ENCODE assay signal across 1 cellular context in genomic region chr10:86553213-86553612, GRCh38.
TF ChIP-seq lines count a peak whose summit lies in the region.

No MANE protein-coding gene starts in this region.

TF ChIP-seq in GM23338, 12 proteins besides CTCF, POLR2A, EP300 and RAD21 (continued from another document):
- TF ChIP-seq ZNF462 (CRISPR knock-in tag; IDR thresholded peaks at IDR 0.05), result no peak
- TF ChIP-seq NANOG (IDR thresholded peaks at IDR 0.05; ENCODE audit: borderline replicate concordance), result no peak
TF ChIP-seq in GM23338: peak in this region for 0.
